20 cellular contexts compared by ENCODE assay signal in the genomic region with DNA sequence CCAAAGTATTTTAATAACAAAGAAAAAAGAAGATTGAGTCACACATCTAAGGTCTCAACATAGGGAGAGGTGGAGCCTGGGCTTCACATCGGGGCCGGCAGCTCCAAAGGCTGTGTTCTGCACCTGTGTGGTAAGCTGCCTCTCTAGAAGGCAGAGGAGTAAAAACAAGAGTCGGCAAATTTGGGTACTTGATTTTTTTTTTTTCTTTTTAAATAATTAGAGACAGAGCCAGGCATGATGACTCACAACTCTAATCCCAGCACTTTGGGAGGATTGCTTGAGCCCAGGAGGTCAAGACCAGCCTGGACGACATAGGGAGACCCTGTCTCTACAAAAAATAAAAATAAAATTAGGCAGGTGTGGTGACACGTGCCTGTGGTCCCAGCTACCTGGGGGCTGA.
"Had no signal": no experiment of that assay in that cellular context is flagged by ENCODE, and none has a peak within 500 bp of the region (broad histone marks: within the 10 kb centered on the region; RNA-seq: fewer than 3 reads in every experiment).

No MANE protein-coding gene starts in this region.

- H3K9me3 ChIP-seq: left ventricle myocardium inferior, neutrophil, sigmoid colon, spleen, thyroid gland had no signal

- H3K27me3 Mint-ChIP-seq: activated CD4-positive, alpha-beta T cell treated with anti-CD3 and anti-CD28 coated beads, Interleukin-2, amount 10 ng/mL, durations not matched to agents 24 days and 14 days; activated naive CD4-positive, alpha-beta T cell treated with anti-CD3 and anti-CD28 coated beads, Interleukin-2, amount 10 ng/mL, durations not matched to agents 7 days and 5 days; memory B cell; stimulated activated naive B cell treated with anti-CD40 and anti-IgM and Interleukin-4, amounts not matched to agents 10 μg/mL and 1 μg/mL and 100 μg/mL, for 72 hours had no signal

- H3K4me3 ChIP-seq: cardiac muscle cell, left ventricle myocardium inferior, sigmoid colon, spleen, thyroid gland had no signal

- DNase-seq: activated CD4-positive, alpha-beta T cell treated with anti-CD3 and anti-CD28 coated beads, Interleukin-2, amount 10 ng/mL, durations not matched to agents 24 days and 14 days; activated CD8-positive, alpha-beta memory T cell treated with anti-CD3 and anti-CD28 coated beads, Interleukin-2, amount 50 U/mL, for 4 hours; activated naive CD4-positive, alpha-beta T cell treated with anti-CD3 and anti-CD28 coated beads, Interleukin-2, amount 10 ng/mL, durations not matched to agents 7 days and 5 days; activated T-cell treated with anti-CD3 and anti-CD28 coated beads, Interleukin-2, amount 50 U/mL, for 4 hours; amniotic stem cell; endodermal cell; left ventricle myocardium inferior; natural killer cell; sigmoid colon; spleen; stimulated activated CD4-positive, alpha-beta T cell treated with anti-CD3 and anti-CD28 coated beads, Interleukin-4, amount 100 ng/mL, for 4 hours; stimulated activated naive B cell treated with anti-CD40 and anti-IgM and Interleukin-4, amounts not matched to agents 10 μg/mL and 1 μg/mL and 100 μg/mL, for 72 hours; T1000; thyroid gland had no signal

- H3K4me3 Mint-ChIP-seq: activated CD4-positive, alpha-beta T cell treated with anti-CD3 and anti-CD28 coated beads, Interleukin-2, amount 10 ng/mL, durations not matched to agents 24 days and 14 days; activated naive CD4-positive, alpha-beta T cell treated with anti-CD3 and anti-CD28 coated beads, Interleukin-2, amount 10 ng/mL, durations not matched to agents 7 days and 5 days; activated T-cell treated with anti-CD3 and anti-CD28 coated beads, Interleukin-2, amount 50 U/mL, for 4 hours; endodermal cell; memory B cell; natural killer cell; stimulated activated naive B cell treated with anti-CD40 and anti-IgM and Interleukin-4, amounts not matched to agents 10 μg/mL and 1 μg/mL and 100 μg/mL, for 72 hours had no signal

- FAIRE-seq: frontal cortex had no signal

- H2AFZ ChIP-seq: parathyroid adenoma had no signal

- H3K9ac ChIP-seq: parathyroid adenoma had no signal

- H3K27ac ChIP-seq: cardiac muscle cell, epithelial cell of prostate, left ventricle myocardium inferior, neutrophil, parathyroid adenoma, sigmoid colon, spleen, thyroid gland had no signal

- H3K36me3 Mint-ChIP-seq: natural killer cell had no signal

- H3K27me3 ChIP-seq: cardiac muscle cell, neutrophil, sigmoid colon, spleen, thyroid gland had no signal

- H3K27ac Mint-ChIP-seq: activated CD4-positive, alpha-beta T cell treated with anti-CD3 and anti-CD28 coated beads, Interleukin-2, amount 10 ng/mL, durations not matched to agents 24 days and 14 days; activated naive CD4-positive, alpha-beta T cell treated with anti-CD3 and anti-CD28 coated beads, Interleukin-2, amount 10 ng/mL, durations not matched to agents 7 days and 5 days; endodermal cell; memory B cell; natural killer cell; stimulated activated naive B cell treated with anti-CD40 and anti-IgM and Interleukin-4, amounts not matched to agents 10 μg/mL and 1 μg/mL and 100 μg/mL, for 72 hours had no signal

- H3K9me3 Mint-ChIP-seq: activated CD4-positive, alpha-beta T cell treated with anti-CD3 and anti-CD28 coated beads, Interleukin-2, amount 10 ng/mL, durations not matched to agents 24 days and 14 days; activated naive CD4-positive, alpha-beta T cell treated with anti-CD3 and anti-CD28 coated beads, Interleukin-2, amount 10 ng/mL, durations not matched to agents 7 days and 5 days; activated T-cell treated with anti-CD3 and anti-CD28 coated beads, Interleukin-2, amount 50 U/mL, for 4 hours; endodermal cell; memory B cell; natural killer cell; stimulated activated naive B cell treated with anti-CD40 and anti-IgM and Interleukin-4, amounts not matched to agents 10 μg/mL and 1 μg/mL and 100 μg/mL, for 72 hours had no signal

- ATAC-seq: activated T-cell treated with anti-CD3 and anti-CD28 coated beads, Interleukin-2, amount 50 U/mL, for 4 hours; natural killer cell; stimulated activated naive B cell treated with anti-CD40 and anti-IgM and Interleukin-4, amounts not matched to agents 10 μg/mL and 1 μg/mL and 100 μg/mL, for 72 hours had no signal
